In genomic region chr9:117387422-117387821, GRCh38 we compare ENCODE assay signal across 29 cellular contexts.
"Had no signal": no experiment of that assay in that cellular context is flagged by ENCODE, and none has a peak within 500 bp of the region (broad histone marks: within the 10 kb centered on the region; RNA-seq: fewer than 3 reads in every experiment).

No MANE protein-coding gene starts in this region.

- H3K9me3 Mint-ChIP-seq: neural progenitor cell; stimulated activated naive B cell treated with anti-CD40 and anti-IgM and Interleukin-4, amounts not matched to agents 10 μg/mL and 1 μg/mL and 100 μg/mL, for 72 hours; type B pancreatic cell had no signal

- H3K27ac ChIP-seq: neural progenitor cell, ovary, parathyroid adenoma, psoas muscle, right lobe of liver, sigmoid colon, suprapubic skin, testis, tibial artery, transverse colon, upper lobe of right lung, uterus had no signal

- H3K4me2 ChIP-seq: neural progenitor cell had no signal

- H3K9ac ChIP-seq: neural progenitor cell, parathyroid adenoma had no signal

- H2AFZ ChIP-seq: neural progenitor cell, parathyroid adenoma had no signal

- ATAC-seq: natural killer cell; psoas muscle; right cardiac atrium; right lobe of liver; stimulated activated effector memory CD8-positive, alpha-beta T cell treated with anti-CD3 and anti-CD28 coated beads, Interleukin-12 subunit alpha, Interleukin-12 subunit beta, amount 100 ng/mL, for 72 hours; stimulated activated naive B cell treated with anti-CD40 and anti-IgM and Interleukin-4, amounts not matched to agents 10 μg/mL and 1 μg/mL and 100 μg/mL, for 72 hours; stimulated activated naive CD8-positive, alpha-beta T cell treated with anti-CD3 and anti-CD28 coated beads, Interleukin-15, amount 100 ng/mL, for 72 hours; stimulated activated naive CD8-positive, alpha-beta T cell treated with anti-CD3 and anti-CD28 coated beads, Interleukin-15, Interleukin-2, amounts not matched to agents 100 U/mL and 50 U/mL, for 24 hours; upper lobe of right lung had no signal

- H3K79me2 ChIP-seq: parathyroid adenoma had no signal

- H3K4me1 Mint-ChIP-seq: natural killer cell; nephron; stimulated activated effector memory CD8-positive, alpha-beta T cell treated with anti-CD3 and anti-CD28 coated beads, Interleukin-12 subunit alpha, Interleukin-12 subunit beta, amount 100 ng/mL, for 72 hours; stimulated activated naive B cell treated with anti-CD40 and anti-IgM and Interleukin-4, amounts not matched to agents 10 μg/mL and 1 μg/mL and 100 μg/mL, for 72 hours; stimulated activated naive CD8-positive, alpha-beta T cell treated with anti-CD3 and anti-CD28 coated beads, Interleukin-15, amount 100 ng/mL, for 72 hours had no signal

- H3K27me3 Mint-ChIP-seq: progenitor cell of endocrine pancreas; stimulated activated naive B cell treated with anti-CD40 and anti-IgM and Interleukin-4, amounts not matched to agents 10 μg/mL and 1 μg/mL and 100 μg/mL, for 72 hours; stimulated activated naive CD8-positive, alpha-beta T cell treated with anti-CD3 and anti-CD28 coated beads, Interleukin-15, amount 100 ng/mL, for 72 hours; type B pancreatic cell had no signal

- H3K4me3 Mint-ChIP-seq: natural killer cell; nephron; neural progenitor cell; stimulated activated effector memory CD8-positive, alpha-beta T cell treated with anti-CD3 and anti-CD28 coated beads, Interleukin-12 subunit alpha, Interleukin-12 subunit beta, amount 100 ng/mL, for 72 hours; stimulated activated naive B cell treated with anti-CD40 and anti-IgM and Interleukin-4, amounts not matched to agents 10 μg/mL and 1 μg/mL and 100 μg/mL, for 72 hours; stimulated activated naive CD8-positive, alpha-beta T cell treated with anti-CD3 and anti-CD28 coated beads, Interleukin-15, amount 100 ng/mL, for 72 hours; type B pancreatic cell had no signal

- H3K4me3 ChIP-seq: neural progenitor cell, ovary, psoas muscle, right lobe of liver, sigmoid colon, suprapubic skin, testis, tibial artery, transverse colon, upper lobe of right lung, uterus had no signal

- H3K27ac Mint-ChIP-seq: natural killer cell; nephron; neural progenitor cell; progenitor cell of endocrine pancreas; stimulated activated effector memory CD8-positive, alpha-beta T cell treated with anti-CD3 and anti-CD28 coated beads, Interleukin-12 subunit alpha, Interleukin-12 subunit beta, amount 100 ng/mL, for 72 hours; stimulated activated naive B cell treated with anti-CD40 and anti-IgM and Interleukin-4, amounts not matched to agents 10 μg/mL and 1 μg/mL and 100 μg/mL, for 72 hours; stimulated activated naive CD8-positive, alpha-beta T cell treated with anti-CD3 and anti-CD28 coated beads, Interleukin-15, amount 100 ng/mL, for 72 hours; type B pancreatic cell had no signal

- H3K9me3 ChIP-seq: ovary, psoas muscle, right lobe of liver, sigmoid colon, suprapubic skin, testis, tibial artery, transverse colon, upper lobe of right lung, uterus had no signal

- H3K36me3 Mint-ChIP-seq: natural killer cell; neural progenitor cell; stimulated activated effector memory CD8-positive, alpha-beta T cell treated with anti-CD3 and anti-CD28 coated beads, Interleukin-12 subunit alpha, Interleukin-12 subunit beta, amount 100 ng/mL, for 72 hours; stimulated activated naive B cell treated with anti-CD40 and anti-IgM and Interleukin-4, amounts not matched to agents 10 μg/mL and 1 μg/mL and 100 μg/mL, for 72 hours; type B pancreatic cell had no signal

- DNase-seq: natural killer cell; occipital lobe; ovary; posterior cingulate gyrus; psoas muscle; right cardiac atrium; right lobe of liver; sigmoid colon; small intestine; stimulated activated CD4-positive, alpha-beta T cell treated with anti-CD3 and anti-CD28 coated beads, Interleukin-15, amount 100 ng/mL, for 24 hours; stimulated activated CD4-positive, alpha-beta T cell treated with anti-CD3 and anti-CD28 coated beads, Interleukin-2, amount 100 ng/mL, for 24 hours; stimulated activated CD4-positive, alpha-beta T cell treated with anti-CD3 and anti-CD28 coated beads, Interleukin-2, amount 100 ng/mL, for 48 hours; stimulated activated CD4-positive, alpha-beta T cell treated with anti-CD3 and anti-CD28 coated beads, Interleukin-4, amount 100 ng/mL, for 24 hours; stimulated activated naive B cell treated with anti-CD40 and anti-IgM and Interleukin-4, amounts not matched to agents 10 μg/mL and 1 μg/mL and 100 μg/mL, for 72 hours; stimulated activated naive CD8-positive, alpha-beta T cell treated with anti-CD3 and anti-CD28 coated beads, Interleukin-15, amount 100 ng/mL, for 72 hours; stimulated activated naive CD8-positive, alpha-beta T cell treated with anti-CD3 and anti-CD28 coated beads, Interleukin-15, Interleukin-2, amounts not matched to agents 100 U/mL and 50 U/mL, for 24 hours; substantia nigra; testis; tibial artery; transverse colon; upper lobe of right lung; uterus had no signal

- H3K36me3 ChIP-seq: neural progenitor cell, ovary, right lobe of liver, sigmoid colon, suprapubic skin, tibial artery, transverse colon, upper lobe of right lung, uterus had no signal

- H3K4me1 ChIP-seq: parathyroid adenoma, psoas muscle, right lobe of liver, sigmoid colon, suprapubic skin, testis, tibial artery, transverse colon, upper lobe of right lung, uterus had no signal

- H3K27me3 ChIP-seq: neural progenitor cell, ovary, right lobe of liver, sigmoid colon, suprapubic skin, testis, tibial artery, transverse colon, upper lobe of right lung, uterus had no signal
